Comparison of ENCODE assay signal across 9 cellular contexts in the genomic region with DNA sequence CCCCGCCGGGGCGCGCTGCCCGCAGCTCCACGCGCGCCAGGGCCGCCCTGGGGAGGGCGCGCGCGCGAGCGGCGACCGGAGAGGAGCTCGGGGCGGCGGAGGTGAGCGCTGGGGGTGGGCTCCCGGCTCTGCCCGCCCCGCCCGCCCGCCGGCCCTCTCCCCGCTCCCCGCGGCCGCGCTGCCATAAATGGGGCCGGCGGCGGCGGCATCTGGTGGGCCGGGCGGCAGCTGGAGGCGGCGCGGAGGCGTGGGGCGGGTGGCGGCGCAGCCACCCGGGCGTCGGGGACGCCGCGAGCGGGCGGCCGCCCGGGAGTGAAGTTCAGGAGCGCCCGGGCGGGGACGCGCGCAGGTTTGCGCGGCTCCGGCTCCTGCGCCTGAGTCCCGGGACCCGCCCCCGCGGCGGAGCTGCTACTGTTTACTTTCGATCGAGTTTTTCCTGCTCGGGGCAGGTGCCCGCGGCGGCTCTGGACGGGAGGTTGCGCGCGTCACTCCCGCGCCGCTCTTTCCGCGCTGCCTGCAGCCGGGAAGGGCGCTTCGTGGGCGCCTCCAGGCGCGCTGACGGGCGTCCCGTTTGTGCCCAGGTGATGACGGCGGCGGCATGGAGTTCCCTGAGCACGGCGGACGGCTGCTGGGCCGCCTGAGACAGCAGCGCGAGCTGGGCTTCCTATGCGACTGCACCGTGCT. TPM values are rescaled to one million over a fixed set of nuclear protein-coding genes. Genes with fewer than 3 reads are reported as not detected.
A peak's percentile ranks its signal among the peaks of the same experiment; 100 is the strongest.
DNase-seq lines count a peak whose midpoint lies in the region; ATAC-seq, FAIRE-seq and TF ChIP-seq lines count a peak whose summit lies in the region.
"Had no signal": no experiment of that assay in that cellular context is flagged by ENCODE, and none has a peak within 500 bp of the region (broad histone marks: within the 10 kb centered on the region; RNA-seq: fewer than 3 reads in every experiment).

A gene (plus strand): TSS at position 502 of the 684 bp plus-strand sequence. CDS start 97 bp downstream, at position 599.

- no peaks in the 10 kb centered on the region for H3K36me3 Mint-ChIP-seq in activated T-cell treated with anti-CD3 and anti-CD28 coated beads, Interleukin-2, amount 50 U/mL, for 4 hours (ENCODE audit: insufficient read depth)

- peak within 1 kb of the TSS; percentile 84 for H3K4me3 Mint-ChIP-seq in activated T-cell treated with anti-CD3 and anti-CD28 coated beads, Interleukin-2, amount 50 U/mL, for 4 hours

- no peak within 1 kb of the TSS for H3K9ac ChIP-seq in fibroblast of lung (ENCODE audit: insufficient read depth, low read length)

- no peaks in the 10 kb centered on the region for H3K9me3 ChIP-seq in fibroblast of lung (ENCODE audit: control insufficient read depth, insufficient read depth, low read depth, low read length)
- no peaks in the 10 kb centered on the region for H3K9me3 ChIP-seq in neuron (ENCODE audit: low read length)
- H3K9me3 ChIP-seq in upper lobe of left lung = no peaks in the 10 kb centered on the region

- peak; percentile 76 for DNase-seq in GM12892 (ENCODE audit: insufficient read length)
- DNase-seq in NCI-H748 (lab: John Stamatoyannopoulos, UW; ENCODE audit: unreplicated experiment) = peak; percentile 87
- peak; percentile 65 for DNase-seq in activated T-cell treated with anti-CD3 and anti-CD28 coated beads, Interleukin-2, amount 50 U/mL, for 4 hours
- DNase-seq in fibroblast of lung (ENCODE audit: low read depth in 2 of 2) = peak; percentile 39 to 61
- DNase-seq in upper lobe of left lung = peak; percentile 89 to 96
- no peak for DNase-seq in DMS114 treated with DMSO at 0.1 percent for 48 hours (lab: John Stamatoyannopoulos, UW; ENCODE audit: unreplicated experiment)

- no peak within 1 kb of the TSS for H3K27ac ChIP-seq in fibroblast of lung (ENCODE audit: insufficient read depth, low read length)
- H3K27ac ChIP-seq in upper lobe of left lung = peak within 1 kb of the TSS; percentile 87 to 98 (median 96)

- H2AFZ ChIP-seq in fibroblast of lung (ENCODE audit: low read length) = peak within 1 kb of the TSS; percentile 28
- no peak within 1 kb of the TSS for H2AFZ ChIP-seq in neuron (ENCODE audit: low read depth, low read length)

- no peaks in the 10 kb centered on the region for H3K79me2 ChIP-seq in fibroblast of lung (ENCODE audit: control insufficient read depth, insufficient read depth, low read length)

- WGBS in upper lobe of left lung, 2 donors = 1 to 10% methylated on average over 2 to 22 of the region's 105 CpGs

- no peaks in the 10 kb centered on the region for H3K27me3 ChIP-seq in fibroblast of lung (ENCODE audit: control insufficient read depth, insufficient read depth, low read length)
- H3K27me3 ChIP-seq in neuron (ENCODE audit: insufficient read depth, low read length) = peaks cover 65% of the 10 kb centered on the region
- H3K27me3 ChIP-seq in upper lobe of left lung = no peaks in the 10 kb centered on the region

- peak within 1 kb of the TSS; percentile 52 to 67 (median 58) for H3K4me3 ChIP-seq in fibroblast of lung (replicated peaks in 1 of 4; ENCODE audit: control extremely low read depth in 1 of 4, insufficient read depth in 1 of 4, low read depth in 3 of 4, low read length in 4 of 4)
- H3K4me3 ChIP-seq in neuron (ENCODE audit: low read length) = peak within 1 kb of the TSS; percentile 33
- H3K4me3 ChIP-seq in upper lobe of left lung = peak within 1 kb of the TSS; percentile 76 to 89 (median 80)

- H3K9me3 Mint-ChIP-seq in activated T-cell treated with anti-CD3 and anti-CD28 coated beads, Interleukin-2, amount 50 U/mL, for 4 hours = no peaks in the 10 kb centered on the region

- peaks cover 18% of the 10 kb centered on the region for H3K4me1 ChIP-seq in fibroblast of lung (ENCODE audit: control insufficient read depth, extremely low read depth, insufficient read depth, low read length)
- peaks cover 27% of the 10 kb centered on the region for H3K4me1 ChIP-seq in neuron (ENCODE audit: insufficient read depth, low read length)
- H3K4me1 ChIP-seq in upper lobe of left lung = peaks cover 53 to 73% (median 62%) of the 10 kb centered on the region in 4 donors

- peak within 1 kb of the TSS; percentile 85 for H3K4me2 ChIP-seq in fibroblast of lung (ENCODE audit: extremely low read depth, insufficient read depth, low read length)

- ATAC-seq in HG02623 (IDR thresholded peaks at IDR 0.05; ENCODE audit: unreplicated experiment) (peak; percentile 35), upper lobe of left lung (ENCODE audit: low FRiP score in 2 of 2) (peak; percentile 25 to 51)
- ATAC-seq in activated T-cell treated with anti-CD3 and anti-CD28 coated beads, Interleukin-2, amount 50 U/mL, for 4 hours = peak; percentile 40 to 51

- no peaks in the 10 kb centered on the region for H3K27me3 Mint-ChIP-seq in activated T-cell treated with anti-CD3 and anti-CD28 coated beads, Interleukin-2, amount 50 U/mL, for 4 hours (ENCODE audit: low read depth)

- H3K4me1 Mint-ChIP-seq in activated T-cell treated with anti-CD3 and anti-CD28 coated beads, Interleukin-2, amount 50 U/mL, for 4 hours (ENCODE audit: low read depth) = peaks cover 30% of the 10 kb centered on the region

- TF ChIP-seq EP300 in upper lobe of left lung (IDR thresholded peaks at IDR 0.05) = no peak

- no peak for FAIRE-seq in GM12892 (lab: Jason Lieb, UNC)
- FAIRE-seq: islet of Langerhans had no signal

- TF ChIP-seq POLR2A in GM12892 (IDR thresholded peaks at IDR 0.05; ENCODE audit: low read depth, low read length) (no peak), upper lobe of left lung (IDR thresholded peaks at IDR 0.05) (peak in 2 of 4 donors; percentile 30 to 66)

- H3K36me3 ChIP-seq in fibroblast of lung (ENCODE audit: control insufficient read depth, insufficient read depth, low read length) = no peaks in the 10 kb centered on the region
- no peaks in the 10 kb centered on the region for H3K36me3 ChIP-seq in neuron (ENCODE audit: insufficient read depth, low read length)
- H3K36me3 ChIP-seq in upper lobe of left lung = no peaks in the 10 kb centered on the region

- H4K20me1 ChIP-seq in fibroblast of lung (ENCODE audit: control insufficient read depth, extremely low read depth, insufficient read depth, low read length) = no peaks in the 10 kb centered on the region

- TF ChIP-seq CTCF in fibroblast of lung (conservative IDR thresholded peaks at IDR 0.05 in 1 of 2, IDR thresholded peaks at IDR 0.05 in 1 of 2; ENCODE audit: low read depth in 1 of 2, low read length in 2 of 2) (no peak), upper lobe of left lung (IDR thresholded peaks at IDR 0.05) (no peak)

RNA-seq across cellular contexts. Expression of the gene that starts here (rescaled TPM):
- polyA plus RNA-seq in GM12892 (2012; ENCODE audit: missing spikeins) = 0.13 TPM
- total RNA-seq in activated T-cell treated with anti-CD3 and anti-CD28 coated beads, Interleukin-2, amount 50 U/mL, for 4 hours = 1 to 10 TPM; 3.6 to 4.1 (median 4.0) TPM
- total RNA-seq in fibroblast of lung = 2.3 and 2.8 TPM in 2 replicates
- polyA plus RNA-seq in fibroblast of lung = 0.99 and 1.1 TPM in 2 replicates
- 1.7 and 2.1 TPM in 2 replicates for polyA plus RNA-seq in fibroblast of lung (2012)
- 2.6 and 4.9 TPM in 2 replicates for polyA minus RNA-seq in fibroblast of lung (ENCODE audit: low replicate concordance)
- 10 to 100 TPM; 13.9 to 24.8 (median 20.9) TPM for total RNA-seq in upper lobe of left lung
